Comparison of ENCODE assay signal across 8 cellular contexts in genomic region chr1:248873409-248873992, GRCh38. TPM values are rescaled to one million over a fixed set of nuclear protein-coding genes. Genes with fewer than 3 reads are reported as not detected.
DNase-seq lines count a peak whose midpoint lies in the region; ATAC-seq and TF ChIP-seq lines count a peak whose summit lies in the region.

No MANE protein-coding gene starts in this region.

- H3K4me3 ChIP-seq in cardiac muscle cell (peak overlapping the region; percentile 44), parathyroid adenoma (ENCODE audit: low read depth, low read length) (peak overlapping the region; percentile 73), tibial nerve (peak overlapping the region; percentile 65 to 86 (median 77))

- ATAC-seq in HG02642 (IDR thresholded peaks at IDR 0.05; ENCODE audit: poor library complexity, unreplicated experiment) = peak; percentile 85
- peak; percentile 84 for ATAC-seq in activated naive CD8-positive, alpha-beta T cell treated with anti-CD3 and anti-CD28 coated beads, Interleukin-2, amount 10 ng/mL, durations not matched to agents 7 days and 5 days (ENCODE audit: low read depth)

- peak overlapping the region; percentile 96 for H2AFZ ChIP-seq in parathyroid adenoma

- H3K9ac ChIP-seq in parathyroid adenoma = peak overlapping the region; percentile 13

- DNase-seq in GM10248 (ENCODE audit: extremely low spot score) (peak; percentile 84), NCI-H1105 (lab: John Stamatoyannopoulos, UW) (peak; percentile 79), SKM-1 (lab: John Stamatoyannopoulos, UW; ENCODE audit: unreplicated experiment) (peak; percentile 99), cardiac muscle cell (ENCODE audit: low read depth in 1 of 2, low spot score in 1 of 2) (peak; percentile 93 to 97), tibial nerve (ENCODE audit: low spot score in 2 of 2) (peak; percentile 92 to 95)
- peak; percentile 93 for DNase-seq in activated naive CD8-positive, alpha-beta T cell treated with anti-CD3 and anti-CD28 coated beads, Interleukin-2, amount 10 ng/mL, durations not matched to agents 7 days and 5 days

- H3K27ac ChIP-seq in cardiac muscle cell (peak overlapping the region; percentile 94), parathyroid adenoma (peak overlapping the region; percentile 90), tibial nerve (peak overlapping the region; percentile 94 to 98 (median 97))

- H3K4me1 Mint-ChIP-seq in activated naive CD8-positive, alpha-beta T cell treated with anti-CD3 and anti-CD28 coated beads, Interleukin-2, amount 10 ng/mL, durations not matched to agents 7 days and 5 days = peaks cover 15% of the 10 kb centered on the region

- POLR2A ChIA-PET in GM10248 (lab: Yijun Ruan, JAX) = interaction anchor here (0.8 to 2.7 kb wide), 4 partner anchors 14 to 47 kb away, joined by 4 to 9 read pairs (median 6); partner anchors contain the start of genes SH3BP5L, ZNF672 and ZNF692
- POLR2A ChIA-PET in activated naive CD8-positive, alpha-beta T cell treated with anti-CD3 and anti-CD28 coated beads, Interleukin-2, amount 10 ng/mL, durations not matched to agents 7 days and 5 days (lab: Charles Lee) = interaction anchor here (1.1 to 2.8 kb wide), 7 partner anchors 11 to 48 kb away, joined by 4 to 20 read pairs (median 7); partner anchors contain the start of genes PGBD2, SH3BP5L, ZNF672 and ZNF692

- CTCF ChIA-PET in GM10248 (lab: Yijun Ruan, JAX) = interaction anchor here (0.7 to 1.9 kb wide), 7 partner anchors 12 to 47 kb away, joined by 3 to 10 read pairs (median 5); partner anchors contain the start of genes SH3BP5L and ZNF692

- H3K27ac Mint-ChIP-seq in activated naive CD8-positive, alpha-beta T cell treated with anti-CD3 and anti-CD28 coated beads, Interleukin-2, amount 10 ng/mL, durations not matched to agents 7 days and 5 days = peak overlapping the region; percentile 94

- no peaks in the 10 kb centered on the region for H3K9me3 Mint-ChIP-seq in activated naive CD8-positive, alpha-beta T cell treated with anti-CD3 and anti-CD28 coated beads, Interleukin-2, amount 10 ng/mL, durations not matched to agents 7 days and 5 days

- H3K4me1 ChIP-seq in cardiac muscle cell (ENCODE audit: low read depth) (no peaks in the 10 kb centered on the region), parathyroid adenoma (no peaks in the 10 kb centered on the region), tibial nerve (peaks cover 0 to 9% (median 0%) of the 10 kb centered on the region in 4 donors)

- no peaks in the 10 kb centered on the region for H3K9me3 ChIP-seq in cardiac muscle cell (ENCODE audit: low read depth)
- H3K9me3 ChIP-seq in parathyroid adenoma (ENCODE audit: control insufficient read depth, low read length) = no peaks in the 10 kb centered on the region
- no peaks in the 10 kb centered on the region for H3K9me3 ChIP-seq in tibial nerve

- WGBS in tibial nerve, 2 donors = 1% methylated on average over 30 to 41 of the region's 41 CpGs

- no peak for TF ChIP-seq CTCF in GM10248 (IDR thresholded peaks at IDR 0.05; ENCODE audit: control extremely low read depth, extremely low read depth, low read depth, missing control alignments)
- no peak for TF ChIP-seq CTCF in cardiac muscle cell (IDR thresholded peaks at IDR 0.05; ENCODE audit: low read depth, low read length)
- no peak for TF ChIP-seq CTCF in parathyroid adenoma (IDR thresholded peaks at IDR 0.05)
- peak in 1 of 5 experiments; percentile 2 for TF ChIP-seq CTCF in tibial nerve (IDR thresholded peaks at IDR 0.05)

- H3K4me3 Mint-ChIP-seq in activated naive CD8-positive, alpha-beta T cell treated with anti-CD3 and anti-CD28 coated beads, Interleukin-2, amount 10 ng/mL, durations not matched to agents 7 days and 5 days = peak overlapping the region; percentile 94

- no peaks in the 10 kb centered on the region for H3K27me3 ChIP-seq in cardiac muscle cell
- H3K27me3 ChIP-seq in parathyroid adenoma (ENCODE audit: control insufficient read depth, insufficient read depth, low read length) = no peaks in the 10 kb centered on the region
- H3K27me3 ChIP-seq in tibial nerve = no peaks in the 10 kb centered on the region

- H3K27me3 Mint-ChIP-seq in activated naive CD8-positive, alpha-beta T cell treated with anti-CD3 and anti-CD28 coated beads, Interleukin-2, amount 10 ng/mL, durations not matched to agents 7 days and 5 days = peaks cover 12% of the 10 kb centered on the region

- peak overlapping the region; percentile 81 for H3K4me2 ChIP-seq in parathyroid adenoma (ENCODE audit: low read length)

- TF ChIP-seq EP300 in tibial nerve (IDR thresholded peaks at IDR 0.05) = no peak

- no peaks in the 10 kb centered on the region for H3K79me2 ChIP-seq in parathyroid adenoma

- peaks cover 4% of the 10 kb centered on the region for H3K36me3 Mint-ChIP-seq in activated naive CD8-positive, alpha-beta T cell treated with anti-CD3 and anti-CD28 coated beads, Interleukin-2, amount 10 ng/mL, durations not matched to agents 7 days and 5 days

- peak in 1 of 2 donors; percentile 32 for TF ChIP-seq POLR2A in tibial nerve (IDR thresholded peaks at IDR 0.05)

- H3K36me3 ChIP-seq in cardiac muscle cell (no peaks in the 10 kb centered on the region), parathyroid adenoma (ENCODE audit: control insufficient read depth, insufficient read depth, low read length) (no peaks in the 10 kb centered on the region), tibial nerve (no peaks in the 10 kb centered on the region)

RNA-seq across cellular contexts. Expression of gene ZNF692, which starts 14.6 kb away (rescaled TPM):
- total RNA-seq in activated naive CD8-positive, alpha-beta T cell treated with anti-CD3 and anti-CD28 coated beads, Interleukin-2, amount 10 ng/mL, durations not matched to agents 7 days and 5 days = 10 to 100 TPM; 58.6 to 70.2 TPM
- total RNA-seq in cardiac muscle cell (101 and 128 TPM in 2 replicates), tibial nerve (100 to 1,000 TPM in 1 of 4 donors, 10 to 100 TPM in 3; 40.8 to 118 (median 68.5) TPM)
- polyA plus RNA-seq in cardiac muscle cell = 98.9 and 109 TPM in 2 replicates

RNA-seq across cellular contexts. Expression of gene PGBD2, which starts 32.5 kb away (rescaled TPM):
- total RNA-seq in activated naive CD8-positive, alpha-beta T cell treated with anti-CD3 and anti-CD28 coated beads, Interleukin-2, amount 10 ng/mL, durations not matched to agents 7 days and 5 days = 10 to 100 TPM in 1 of 2 experiments, 1 to 10 TPM in 1; 9.6 to 10.1 TPM
- total RNA-seq in cardiac muscle cell = 4.0 and 8.0 TPM in 2 replicates
- 4.8 and 5.8 TPM in 2 replicates for polyA plus RNA-seq in cardiac muscle cell
- total RNA-seq in tibial nerve = 1 to 10 TPM; 3.3 to 7.3 (median 5.4) TPM

RNA-seq across cellular contexts. Expression of gene ZNF672, which starts 35.5 kb away (rescaled TPM):
- 10 to 100 TPM; 51.0 to 53.6 TPM for total RNA-seq in activated naive CD8-positive, alpha-beta T cell treated with anti-CD3 and anti-CD28 coated beads, Interleukin-2, amount 10 ng/mL, durations not matched to agents 7 days and 5 days
- total RNA-seq in cardiac muscle cell = 66.3 and 72.5 TPM in 2 replicates
- 56.1 and 59.2 TPM in 2 replicates for polyA plus RNA-seq in cardiac muscle cell
- 10 to 100 TPM; 22.4 to 38.4 (median 31.8) TPM for total RNA-seq in tibial nerve

RNA-seq across cellular contexts. Expression of gene SH3BP5L, which starts 47.8 kb away (rescaled TPM):
- total RNA-seq in activated naive CD8-positive, alpha-beta T cell treated with anti-CD3 and anti-CD28 coated beads, Interleukin-2, amount 10 ng/mL, durations not matched to agents 7 days and 5 days = 10 to 100 TPM; 32.8 to 34.7 TPM
- total RNA-seq in cardiac muscle cell (34.8 and 39.7 TPM in 2 replicates), tibial nerve (10 to 100 TPM; 16.8 to 24.6 (median 21.7) TPM)
- 11.0 and 14.1 TPM in 2 replicates for polyA plus RNA-seq in cardiac muscle cell

Comparison
In these comparisons a context has a peak if more than half of its experiments do, and no peak if none do; other contexts are left out.
1. Peak in every context shown above with its lines: DNase-seq, ATAC-seq, H3K4me3 ChIP-seq and H3K27ac ChIP-seq.